In the genomic region with DNA sequence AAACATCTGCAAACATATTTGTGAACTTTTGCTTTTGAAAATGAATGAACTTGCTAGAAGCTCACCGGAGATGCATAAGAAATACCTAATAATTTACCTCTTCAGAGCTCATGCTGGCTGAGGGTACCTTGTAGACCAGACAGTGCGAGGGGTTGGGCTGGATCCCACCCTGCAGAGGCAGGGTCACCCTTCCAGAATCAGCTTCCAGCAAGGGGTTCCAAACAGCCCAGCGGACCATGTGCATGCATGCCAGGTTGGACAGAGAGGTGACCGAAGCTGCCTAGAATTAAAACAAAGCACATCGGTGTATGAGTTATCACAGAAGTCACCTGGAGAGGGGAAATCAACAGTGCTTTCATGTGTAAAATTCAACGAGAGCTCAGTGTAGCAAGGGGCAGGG, we compare ENCODE assay signal across 36 cellular contexts.
"Had no signal": no experiment of that assay in that cellular context is flagged by ENCODE, and none has a peak within 500 bp of the region (broad histone marks: within the 10 kb centered on the region; RNA-seq: fewer than 3 reads in every experiment).

No MANE protein-coding gene starts in this region.

- ATAC-seq: activated CD8-positive, alpha-beta T cell treated with anti-CD3 and anti-CD28 coated beads, Interleukin-2, amount 10 ng/mL, durations not matched to agents 7 days and 5 days; PC-3; SK-N-SH treated with all-trans-retinoic acid at 6 μM for 48 hours had no signal

- DNase-seq: activated CD4-positive, alpha-beta T cell treated with anti-CD3 and anti-CD28 coated beads for 1 hour; activated CD4-positive, alpha-beta T cell treated with anti-CD3 and anti-CD28 coated beads for 48 hours; activated CD4-positive, CD25-positive, alpha-beta regulatory T cell; activated CD8-positive, alpha-beta memory T cell treated with anti-CD3 and anti-CD28 coated beads, Interleukin-2, amount 50 U/mL, for 4 hours; activated CD8-positive, alpha-beta T cell treated with anti-CD3 and anti-CD28 coated beads, Interleukin-2, amount 10 ng/mL, durations not matched to agents 7 days and 5 days; activated effector memory CD4-positive, alpha-beta T cell treated with anti-CD3 and anti-CD28 coated beads, Interleukin-2, amount 50 U/mL, for 16 hours; activated naive CD4-positive, alpha-beta T cell; activated naive CD4-positive, alpha-beta T cell treated with anti-CD3 and anti-CD28 coated beads, Interleukin-2, amount 50 U/mL, for 16 hours; activated naive CD8-positive, alpha-beta T cell treated with anti-CD3 and anti-CD28 coated beads for 36 hours; activated T-cell treated with anti-CD3 and anti-CD28 coated beads, Interleukin-2, amount 50 U/mL, for 48 hours; amygdala; MM.1S; MV-4-11; NCI-H1092 treated with DMSO at 0.1 percent for 48 hours; NCI-H1417; NCI-H187; NCI-H2029 treated with DMSO at 0.1 percent for 48 hours; NCI-H2107; NCI-H2171; NCI-H510A; NCI-H526; NCI-H748 treated with DMSO at 0.1 percent for 48 hours; NK-92 treated with Interleukin-12 subunit alpha and Interleukin-12 subunit beta, amount 100 ng/mL, for 24 hours; PC-3; RPMI8226; SIG-M5; SW 1271; T-helper 1 cell; T-helper 2 cell; T-helper 9 cell; WERI-Rb-1 had no signal

- H3K27ac ChIP-seq: ascending aorta, cardiac muscle cell, KMS-11, Peyer's patch had no signal
